Comparison of ENCODE assay signal across 15 cellular contexts in genomic region chr20:50421356-50422340, GRCh38.
DNase-seq lines count a peak whose midpoint lies in the region; ATAC-seq, FAIRE-seq and TF ChIP-seq lines count a peak whose summit lies in the region.
"Had no signal": no experiment of that assay in that cellular context is flagged by ENCODE, and none has a peak within 500 bp of the region (broad histone marks: within the 10 kb centered on the region; RNA-seq: fewer than 3 reads in every experiment).

No MANE protein-coding gene starts in this region.

- no peak for FAIRE-seq in A549 (lab: Jason Lieb, UNC)
- FAIRE-seq: GM12878 had no signal

- peak overlapping the region; percentile 68 for H3K4me2 ChIP-seq in A549

- DNase-seq in A549 (ENCODE audit: low read depth in 1 of 2, low spot score in 1 of 2), result no peak
- DNase-seq in adipocyte (ENCODE audit: low read depth), result peak; percentile 46
- DNase-seq in fibroblast of peridontal ligament (ENCODE audit: extremely low read depth), result peak; percentile 40
- DNase-seq in psoas muscle, result peak in 1 of 2 donors; percentile 9
- no peak for DNase-seq in DMS79 treated with DMSO at 0.1 percent for 48 hours (lab: John Stamatoyannopoulos, UW)
- DNase-seq: activated B cell treated with CpG ODN at 0.5 μM for 24 hours; activated effector memory CD4-positive, alpha-beta T cell treated with Interleukin-2 at 50 U/mL for 16 hours; GOT3; left cardiac atrium; naive B cell; T-cell had no signal

- H3K27me3 ChIP-seq in adipocyte (replicated peaks; ENCODE audit: control insufficient read depth, insufficient read depth, low read length) (no peaks in the 10 kb centered on the region), psoas muscle (ENCODE audit: insufficient read depth in 3 of 3, low read length in 2 of 3) (no peaks in the 10 kb centered on the region)

- TF ChIP-seq CTCF in A549 (IDR thresholded peaks at IDR 0.05) (no peak), psoas muscle (IDR thresholded peaks at IDR 0.05) (no peak)

- H3K36me3 ChIP-seq in adipocyte (ENCODE audit: control insufficient read depth, insufficient read depth, low read length, severe bottlenecking) (no peaks in the 10 kb centered on the region), psoas muscle (ENCODE audit: insufficient read depth in 1 of 2, low read depth in 1 of 2) (no peaks in the 10 kb centered on the region)

- WGBS in A549 (ENCODE audit: missing lambda C conversion rate), result 90% methylated on average over 6 of the region's 6 CpGs
- 87 to 94% (median 91%) methylated on average over 6 of the region's 6 CpGs for WGBS in psoas muscle, 3 donors

- H3K4me3 ChIP-seq in A549 (no peak overlapping the region), adipocyte (ENCODE audit: low read length) (peak overlapping the region; percentile 13), psoas muscle (no peak overlapping the region)
- H3K4me3 ChIP-seq: GM12878 had no signal

- H3K9ac ChIP-seq in adipocyte (ENCODE audit: low read length), result peak overlapping the region; percentile 66

- H3K9me3 ChIP-seq in A549, result peaks cover 17% of the 10 kb centered on the region
- H3K9me3 ChIP-seq in adipocyte (ENCODE audit: control insufficient read depth, low read length), result peaks cover 9% of the 10 kb centered on the region
- peaks cover 5% of the 10 kb centered on the region for H3K9me3 ChIP-seq in psoas muscle

- POLR2A ChIA-PET in A549 (lab: Yijun Ruan, JAX), result no interaction called here

- no peak for TF ChIP-seq RAD21 in A549 (conservative IDR thresholded peaks at IDR 0.05 in 1 of 2, IDR thresholded peaks at IDR 0.05 in 1 of 2)

- CTCF ChIA-PET in A549 (lab: Yijun Ruan, JAX), result interaction anchor here (1.0 to 1.7 kb wide), 9 partner anchors 11 to 231 kb away, joined by 3 to 8 read pairs (median 3); partner anchors contain the start of gene CEBPB

- intact Hi-C loops in psoas muscle (cut with DNase I), result no loop called here

- peak overlapping the region; percentile 89 to 95 for H3K27ac ChIP-seq in A549
- H3K27ac ChIP-seq in psoas muscle, result peak overlapping the region; percentile 61

- no peak for TF ChIP-seq EP300 in A549 (IDR thresholded peaks at IDR 0.05)

- H3K4me1 ChIP-seq in A549 (peaks cover 36% of the 10 kb centered on the region), adipocyte (ENCODE audit: control insufficient read depth, insufficient read depth, low read length) (peaks cover 31% of the 10 kb centered on the region), psoas muscle (peaks cover 28% of the 10 kb centered on the region)

- ATAC-seq in A549 (no peak), psoas muscle (no peak), HG03039 (IDR thresholded peaks at IDR 0.05; ENCODE audit: unreplicated experiment) (no peak), HG03354 (IDR thresholded peaks at IDR 0.05; ENCODE audit: poor library complexity, severe bottlenecking, unreplicated experiment) (no peak), GM19328 (IDR thresholded peaks at IDR 0.05; ENCODE audit: unreplicated experiment) (no peak)
- ATAC-seq: GM12878, T-cell had no signal

- no peak for TF ChIP-seq POLR2A in A549 (IDR thresholded peaks at IDR 0.05; ENCODE audit: low read length)

TF ChIP-seq in A549, 52 proteins besides CTCF, POLR2A, EP300 and RAD21:
- TF ChIP-seq NPAS2 (CRISPR knock-in tag; IDR thresholded peaks at IDR 0.05; ENCODE audit: borderline replicate concordance) (no peak), MAX (IDR thresholded peaks at IDR 0.05) (peak; percentile 40; the same call in 1 of the 2 replicates)
- TF ChIP-seq, protein P1, sequence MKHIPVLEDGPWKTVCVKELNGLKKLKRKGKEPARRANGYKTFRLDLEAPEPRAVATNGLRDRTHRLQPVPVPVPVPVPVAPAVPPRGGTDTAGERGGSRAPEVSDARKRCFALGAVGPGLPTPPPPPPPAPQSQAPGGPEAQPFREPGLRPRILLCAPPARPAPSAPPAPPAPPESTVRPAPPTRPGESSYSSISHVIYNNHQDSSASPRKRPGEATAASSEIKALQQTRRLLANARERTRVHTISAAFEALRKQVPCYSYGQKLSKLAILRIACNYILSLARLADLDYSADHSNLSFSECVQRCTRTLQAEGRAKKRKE (CRISPR knock-in tag; IDR thresholded peaks at IDR 0.05; ENCODE audit: low read depth), result no peak
TF ChIP-seq in A549: peak in this region for 1.

Comparison
In these comparisons a context has a peak if more than half of its experiments do, and no peak if none do; other contexts are left out.
1. DNase-seq: peak in adipocyte (single experiment) and fibroblast of peridontal ligament (single experiment); none in A549 (0 of 2) and DMS79 treated with DMSO at 0.1 percent for 48 hours (single experiment).